Comparison of ENCODE assay signal across 8 cellular contexts in genomic region chr4:165361804-165362203, GRCh38. TPM values are rescaled to one million over a fixed set of nuclear protein-coding genes. Genes with fewer than 3 reads are reported as not detected.
"Had no signal": no experiment of that assay in that cellular context is flagged by ENCODE, and none has a peak within 500 bp of the region (broad histone marks: within the 10 kb centered on the region; RNA-seq: fewer than 3 reads in every experiment).

No MANE protein-coding gene starts in this region.

- DNase-seq: IMR-90, KBM-7, KG1 had no signal

- H3K9ac ChIP-seq: KMS-11 had no signal

- H3K27ac ChIP-seq: HL-60, KMS-11 had no signal

- FAIRE-seq: HTR-8/SVneo had no signal

- H3K4me2 ChIP-seq: KMS-11 had no signal

RNA-seq across cellular contexts. Expression of gene CPE, which starts 17.0 kb away (rescaled TPM):
- total RNA-seq: HT-29 had no signal
- polyA plus RNA-seq: IgD-negative memory B cell had no signal
